ENCODE assay signal across 8 cellular contexts in the genomic region with DNA sequence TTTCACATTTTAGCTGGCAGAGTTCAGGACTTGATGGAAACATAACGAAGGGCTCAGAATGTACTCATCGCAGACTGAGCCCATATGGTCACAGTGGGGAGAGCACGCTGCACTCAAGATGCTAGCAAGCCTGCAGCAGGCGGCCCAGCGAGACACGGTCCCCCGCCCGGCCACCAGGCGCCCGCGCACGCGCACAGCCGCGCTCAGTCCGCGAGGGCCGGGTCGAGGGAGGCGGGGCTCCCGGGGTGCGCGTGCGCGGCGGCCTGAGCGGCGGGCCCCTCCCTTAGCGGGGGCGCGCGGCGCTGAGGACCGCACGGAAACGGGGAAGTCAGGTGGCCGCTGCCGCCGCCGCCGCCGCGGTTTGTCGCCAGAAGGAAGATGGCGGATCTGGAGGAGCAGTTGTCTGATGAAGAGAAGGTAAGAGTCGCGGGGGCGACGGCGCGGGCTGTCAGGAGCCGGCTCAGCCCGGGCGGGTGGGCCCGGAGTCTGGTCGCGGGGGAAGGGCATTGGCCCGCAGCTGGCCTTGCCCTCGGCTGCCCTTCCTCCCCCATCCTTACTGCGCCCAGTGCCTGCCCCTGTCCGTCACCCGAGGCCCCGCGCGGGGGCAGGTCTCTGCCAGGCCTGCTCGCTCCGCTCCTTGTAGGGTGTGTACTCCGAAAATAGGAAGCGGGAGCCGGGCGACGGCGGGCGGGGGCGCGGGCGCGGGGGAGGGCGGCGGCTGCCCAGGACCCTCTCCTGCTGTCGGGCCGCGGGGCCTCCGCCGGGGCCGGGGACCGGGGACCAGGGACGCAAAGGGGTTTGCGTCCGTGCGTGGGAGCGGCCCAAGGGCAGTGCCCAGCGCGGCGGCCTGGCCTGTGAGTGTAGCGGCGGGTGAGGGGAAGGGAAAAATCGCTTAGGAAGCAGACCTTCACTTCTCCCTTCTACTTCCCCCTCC. TPM values are rescaled to one million over a fixed set of nuclear protein-coding genes. Genes with fewer than 3 reads are reported as not detected.
DNase-seq lines count a peak whose midpoint lies in the region; ATAC-seq and TF ChIP-seq lines count a peak whose summit lies in the region.

A gene (plus strand): TSS at position 354 of the 934 bp plus-strand sequence. CDS start 25 bp downstream, at position 379.

- H3K27ac ChIP-seq in heart right ventricle (peak within 1 kb of the TSS; percentile 97 to 100 (median 99)), upper lobe of right lung (peak within 1 kb of the TSS; percentile 97)

- H3K4me1 Mint-ChIP-seq in progenitor cell of endocrine pancreas (ENCODE audit: low read depth): peaks cover 12% of the 10 kb centered on the region

- TF ChIP-seq CTCF in heart right ventricle (IDR thresholded peaks at IDR 0.05): peak in 7 of 9 donors; percentile 11 to 62 (median 38)
- TF ChIP-seq CTCF in progenitor cell of endocrine pancreas (IDR thresholded peaks at IDR 0.05; ENCODE audit: unreplicated experiment): peak; percentile 32
- TF ChIP-seq CTCF in upper lobe of right lung (IDR thresholded peaks at IDR 0.05): peak; percentile 11

- H3K4me1 ChIP-seq in heart right ventricle: peaks cover 0 to 54% (median 39%) of the 10 kb centered on the region in 9 donors
- H3K4me1 ChIP-seq in upper lobe of right lung: peaks cover 17% of the 10 kb centered on the region

- H3K36me3 ChIP-seq in heart right ventricle (no peaks in the 10 kb centered on the region), upper lobe of right lung (no peaks in the 10 kb centered on the region)

- 0 to 1% methylated on average over 80 to 98 of the region's 98 CpGs for WGBS in heart right ventricle, 2 donors

- H3K27me3 ChIP-seq in heart right ventricle (no peaks in the 10 kb centered on the region), upper lobe of right lung (no peaks in the 10 kb centered on the region)

- H3K36me3 Mint-ChIP-seq in progenitor cell of endocrine pancreas (ENCODE audit: insufficient read depth): no peaks in the 10 kb centered on the region

- no peaks in the 10 kb centered on the region for H3K9me3 Mint-ChIP-seq in progenitor cell of endocrine pancreas (ENCODE audit: low read depth)

- ATAC-seq in GM18498 (IDR thresholded peaks at IDR 0.05; ENCODE audit: unreplicated experiment) (peak; percentile 90), HG02885 (IDR thresholded peaks at IDR 0.05; ENCODE audit: poor library complexity, unreplicated experiment) (peak; percentile 90), heart right ventricle (peak; percentile 94 to 99 (median 98)), upper lobe of right lung (peak; percentile 98)

- H3K9me3 ChIP-seq in heart right ventricle (no peaks in the 10 kb centered on the region), upper lobe of right lung (no peaks in the 10 kb centered on the region)

- H3K27ac Mint-ChIP-seq in progenitor cell of endocrine pancreas: peak within 1 kb of the TSS; percentile 98

- DNase-seq in NCI-H1694 (lab: John Stamatoyannopoulos, UW) (peak; percentile 88), amniotic epithelial cell (ENCODE audit: low read depth) (peak; percentile 70), heart right ventricle (peak; percentile 91 to 96), progenitor cell of endocrine pancreas (ENCODE audit: low spot score, unreplicated experiment) (peak; percentile 93), upper lobe of right lung (peak; percentile 97)

- H3K4me3 ChIP-seq in heart right ventricle (peak within 1 kb of the TSS; percentile 71 to 95 (median 84)), upper lobe of right lung (peak within 1 kb of the TSS; percentile 87)

- H3K27me3 Mint-ChIP-seq in progenitor cell of endocrine pancreas: no peaks in the 10 kb centered on the region

- intact Hi-C loops in T-helper 1 cell treated with Interleukin-12 subunit alpha and Interleukin-12 subunit beta and Interleukin-4 antibody, amounts not matched to agents 30 ng/mL and 1 ng/mL, for 36 hours (cut with micrococcal nuclease): loop anchor here (1.0 to 5.0 kb wide), 11 partner anchors 10 to 1321 kb away; a partner anchor contains a TSS
- intact Hi-C loops in heart right ventricle (cut with DNase I): loop anchor here in 2 of 10 donors (5.0 to 10.0 kb wide), 2 partner anchors 52 to 90 kb away; a partner anchor contains a TSS
- intact Hi-C loops in upper lobe of right lung (cut with DNase I): no loop called here

- peak within 1 kb of the TSS; percentile 93 for H3K4me3 Mint-ChIP-seq in progenitor cell of endocrine pancreas (ENCODE audit: low read depth)

RNA-seq across cellular contexts. Expression of the gene that starts here (rescaled TPM):
- 118 and 125 TPM in 2 replicates for total RNA-seq in T-helper 1 cell treated with Interleukin-12 subunit alpha and Interleukin-12 subunit beta and Interleukin-4 antibody, amounts not matched to agents 30 ng/mL and 1 ng/mL, for 36 hours
- total RNA-seq in heart right ventricle (100 to 1,000 TPM; 285 to 416 (median 345) TPM), progenitor cell of endocrine pancreas (151 and 174 TPM in 2 replicates), upper lobe of right lung (249 TPM)
- polyA plus RNA-seq in heart right ventricle: 10 to 100 TPM; 39.4 to 93.0 TPM

Comparison
In these comparisons a context has a peak if more than half of its experiments do, and no peak if none do; other contexts are left out.
1. Peak in every context shown above with its lines: DNase-seq, ATAC-seq, H3K4me3 ChIP-seq and H3K27ac ChIP-seq.